ENCODE assay signal across 20 cellular contexts in the genomic region with DNA sequence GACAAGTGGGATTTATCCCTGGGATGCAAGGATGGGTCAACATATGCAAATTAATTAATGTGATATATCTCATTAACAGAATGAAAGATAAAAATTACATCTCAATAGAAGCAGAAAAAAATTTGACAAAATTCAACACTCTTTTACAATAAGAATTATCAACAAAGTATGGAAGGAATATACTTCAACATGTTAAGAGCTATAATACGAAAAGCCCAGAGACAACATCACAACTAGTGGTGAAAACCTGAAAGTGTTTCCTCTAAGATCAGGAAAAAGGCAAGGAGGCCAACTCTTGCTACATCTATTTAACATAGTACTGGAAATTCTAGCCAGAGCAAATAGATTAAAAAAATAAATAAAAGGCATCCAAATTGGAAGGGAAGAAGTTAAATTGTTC.
DNase-seq lines count a peak whose midpoint lies in the region; TF ChIP-seq lines count a peak whose summit lies in the region.
"Had no signal": no experiment of that assay in that cellular context is flagged by ENCODE, and none has a peak within 500 bp of the region (broad histone marks: within the 10 kb centered on the region; RNA-seq: fewer than 3 reads in every experiment).

No MANE protein-coding gene starts in this region.

- H3K36me3 Mint-ChIP-seq in endodermal cell (ENCODE audit: low read depth) = no peaks in the 10 kb centered on the region
- no peaks in the 10 kb centered on the region for H3K36me3 Mint-ChIP-seq in osteocyte (ENCODE audit: unreplicated experiment)
- H3K36me3 Mint-ChIP-seq: IgD-negative memory B cell had no signal

- no peak overlapping the region for H3K27ac ChIP-seq in endodermal cell (ENCODE audit: low read depth, low read length)
- H3K27ac ChIP-seq: BLaER1 treated with 17β-estradiol and CSF1 and Interleukin-3, amounts not matched to agents 10 nM and 100 nM; GM23248; HL-60 had no signal

- H3K4me1 Mint-ChIP-seq in endodermal cell (no peaks in the 10 kb centered on the region), osteocyte (ENCODE audit: unreplicated experiment) (no peaks in the 10 kb centered on the region)
- H3K4me1 Mint-ChIP-seq: B cell, IgD-negative memory B cell had no signal

- H3K9me3 ChIP-seq in endodermal cell (ENCODE audit: control insufficient read depth, low read length) = no peaks in the 10 kb centered on the region
- H3K9me3 ChIP-seq: BLaER1 treated with 17β-estradiol and CSF1 and Interleukin-3, amounts not matched to agents 10 nM and 100 nM; Caco-2 had no signal

- in situ Hi-C loops in GM13976 (cut with MboI; ENCODE audit: low sequenced_read_pairs, unreplicated experiment) = no loop called here

- H3K4me3 Mint-ChIP-seq in endodermal cell = no peak overlapping the region
- no peak overlapping the region for H3K4me3 Mint-ChIP-seq in osteocyte (ENCODE audit: unreplicated experiment)
- H3K4me3 Mint-ChIP-seq: B cell; CD4-positive, alpha-beta T cell; HFFc6; IgD-negative memory B cell had no signal

- H3K27ac Mint-ChIP-seq in endodermal cell (no peak overlapping the region), osteocyte (ENCODE audit: unreplicated experiment) (no peak overlapping the region)
- H3K27ac Mint-ChIP-seq: B cell; CD4-positive, alpha-beta T cell; HFFc6 had no signal

- H3K4me3 ChIP-seq in endodermal cell (ENCODE audit: low read length) = no peak overlapping the region
- H3K4me3 ChIP-seq: BLaER1 treated with 17β-estradiol and CSF1 and Interleukin-3, amounts not matched to agents 10 nM and 100 nM; GM23248 had no signal

- H3K9ac ChIP-seq in endodermal cell (ENCODE audit: extremely low read depth, low read length, poor library complexity, severe bottlenecking) = no peak overlapping the region
- H3K9ac ChIP-seq: BLaER1 treated with 17β-estradiol and CSF1 and Interleukin-3, amounts not matched to agents 10 nM and 100 nM; GM23248 had no signal

- TF ChIP-seq CTCF in endodermal cell (conservative IDR thresholded peaks at IDR 0.05) = peak; percentile 50
- peak; percentile 8 for TF ChIP-seq CTCF in osteocyte (IDR thresholded peaks at IDR 0.05)
- TF ChIP-seq CTCF in GM13976 (IDR thresholded peaks at IDR 0.05; ENCODE audit: borderline replicate concordance, control extremely low read depth, extremely low read depth, insufficient read depth, missing control alignments) = no peak

- H3K27me3 Mint-ChIP-seq in endodermal cell (ENCODE audit: insufficient read depth) (no peaks in the 10 kb centered on the region), osteocyte (ENCODE audit: unreplicated experiment) (no peaks in the 10 kb centered on the region)
- H3K27me3 Mint-ChIP-seq: B cell; CD4-positive, alpha-beta T cell; IgD-negative memory B cell had no signal

- H3K9me3 Mint-ChIP-seq in endodermal cell = no peaks in the 10 kb centered on the region
- H3K9me3 Mint-ChIP-seq in osteocyte (ENCODE audit: unreplicated experiment) = no peaks in the 10 kb centered on the region

- H3K4me1 ChIP-seq in endodermal cell (ENCODE audit: control insufficient read depth, insufficient read depth, low read length) = no peaks in the 10 kb centered on the region
- H3K4me1 ChIP-seq: BLaER1 treated with 17β-estradiol and CSF1 and Interleukin-3, amounts not matched to agents 10 nM and 100 nM; Caco-2 had no signal

- no peaks in the 10 kb centered on the region for H3K27me3 ChIP-seq in endodermal cell (ENCODE audit: control insufficient read depth, insufficient read depth, low read length, poor library complexity, severe bottlenecking)
- H3K27me3 ChIP-seq: BLaER1 treated with 17β-estradiol and CSF1 and Interleukin-3, amounts not matched to agents 10 nM and 100 nM had no signal

- no peaks in the 10 kb centered on the region for H3K36me3 ChIP-seq in endodermal cell (ENCODE audit: control insufficient read depth, insufficient read depth, low read length)
- H3K36me3 ChIP-seq: BLaER1 treated with 17β-estradiol and CSF1 and Interleukin-3, amounts not matched to agents 10 nM and 100 nM had no signal

- DNase-seq in DMS53 (lab: John Stamatoyannopoulos, UW) (peak; percentile 25), DMS53 treated with DMSO at 0.1 percent for 48 hours (lab: John Stamatoyannopoulos, UW; ENCODE audit: unreplicated experiment) (no peak), HT-29 (ENCODE audit: low spot score) (peak; percentile 5), endodermal cell (no peak), osteocyte (ENCODE audit: extremely low spot score, unreplicated experiment) (no peak), AML-193 (lab: John Stamatoyannopoulos, UW) (no peak), GM13976 (ENCODE audit: low spot score) (no peak), hepatic stellate cell (ENCODE audit: low spot score) (no peak)
- DNase-seq: 8988T; Caco-2; CD4-positive, alpha-beta T cell; DMS79 treated with DMSO at 0.1 percent for 48 hours; GF-D8; GM23248; HFFc6; KBM-7 had no signal

- WGBS in endodermal cell (ENCODE audit: insufficient coverage in 1 of 2, insufficient read length in 1 of 2), 2 experiments = 83% methylated on average over 1 of the region's 1 CpG; no CpG with 5 or more reads in 1 of the 2 experiments

Comparison
In these comparisons a context has a peak if more than half of its experiments do, and no peak if none do; other contexts are left out.
1. DNase-seq: peak in DMS53 (single experiment) and HT-29 (single experiment); none in DMS53 treated with DMSO at 0.1 percent for 48 hours (single experiment), endodermal cell (single experiment), osteocyte (single experiment), AML-193 (0 of 2), GM13976 (single experiment) and hepatic stellate cell (single experiment).